In genomic region chr2:70142590-70143313, GRCh38 we compare ENCODE assay signal across 8 cellular contexts. TPM values are rescaled to one million over a fixed set of nuclear protein-coding genes. Genes with fewer than 3 reads are reported as not detected.
DNase-seq lines count a peak whose midpoint lies in the region; ATAC-seq and TF ChIP-seq lines count a peak whose summit lies in the region.

No MANE protein-coding gene starts in this region.

- H3K4me1 Mint-ChIP-seq in activated CD4-positive, alpha-beta memory T cell treated with anti-CD3 and anti-CD28 coated beads, Interleukin-2, amount 10 ng/mL, durations not matched to agents 7 days and 5 days = peaks cover 71% of the 10 kb centered on the region

- H3K36me3 ChIP-seq in lung (ENCODE audit: control insufficient read depth in 2 of 2, insufficient read depth in 2 of 2, low read length in 2 of 2) = no peaks in the 10 kb centered on the region

- peak overlapping the region; percentile 97 for H3K27ac Mint-ChIP-seq in activated CD4-positive, alpha-beta memory T cell treated with anti-CD3 and anti-CD28 coated beads, Interleukin-2, amount 10 ng/mL, durations not matched to agents 7 days and 5 days

- H3K27ac ChIP-seq in HL-60 (replicated peaks) (peak overlapping the region; percentile 94), lung (ENCODE audit: low read depth in 1 of 2, low read length in 1 of 2) (peak overlapping the region; percentile 99)

- peak overlapping the region; percentile 80 for H3K4me3 Mint-ChIP-seq in activated CD4-positive, alpha-beta memory T cell treated with anti-CD3 and anti-CD28 coated beads, Interleukin-2, amount 10 ng/mL, durations not matched to agents 7 days and 5 days

- WGBS in lung, 2 donors = 1% methylated on average over 47 to 50 of the region's 50 CpGs

- H3K27me3 Mint-ChIP-seq in activated CD4-positive, alpha-beta memory T cell treated with anti-CD3 and anti-CD28 coated beads, Interleukin-2, amount 10 ng/mL, durations not matched to agents 7 days and 5 days = no peaks in the 10 kb centered on the region

- POLR2A ChIA-PET in activated CD4-positive, alpha-beta memory T cell treated with anti-CD3 and anti-CD28 coated beads, Interleukin-2, amount 10 ng/mL, durations not matched to agents 7 days and 5 days (lab: Charles Lee) = interaction anchor here (0.7 to 23.3 kb wide), 37 partner anchors 9 to 706 kb away, joined by 3 to 856 read pairs (median 7); partner anchors contain the start of genes AAK1, C2orf42, MXD1 and PCBP1

- TF ChIP-seq CTCF in HL-60 (IDR thresholded peaks at IDR 0.05; ENCODE audit: insufficient read depth, low read length) (peak; percentile 66), lung (IDR thresholded peaks at IDR 0.05; ENCODE audit: control extremely low read depth, extremely low read depth) (peak; percentile 99)

- CTCF ChIA-PET in activated CD4-positive, alpha-beta memory T cell treated with anti-CD3 and anti-CD28 coated beads, Interleukin-2, amount 10 ng/mL, durations not matched to agents 7 days and 5 days (lab: Charles Lee) = interaction anchor here (0.7 to 13.1 kb wide), 27 partner anchors 9 to 418 kb away, joined by 3 to 147 read pairs (median 5); partner anchors contain the start of genes C2orf42, MXD1, PCBP1 and SNRPG

- no peaks in the 10 kb centered on the region for H3K9me3 Mint-ChIP-seq in activated CD4-positive, alpha-beta memory T cell treated with anti-CD3 and anti-CD28 coated beads, Interleukin-2, amount 10 ng/mL, durations not matched to agents 7 days and 5 days

- peak overlapping the region; percentile 44 for H3K4me3 ChIP-seq in HL-60 (replicated peaks; ENCODE audit: insufficient read depth, low read length)
- H3K4me3 ChIP-seq in lung = no peak overlapping the region

- peaks cover 6 to 8% of the 10 kb centered on the region in 2 donors for H3K4me1 ChIP-seq in lung (ENCODE audit: control insufficient read depth in 2 of 2, insufficient read depth in 2 of 2, low read length in 2 of 2)

- peak; percentile 55 for ATAC-seq in GM19463 (IDR thresholded peaks at IDR 0.05; ENCODE audit: unreplicated experiment)
- no peak for ATAC-seq in lung (ENCODE audit: insufficient read depth, low FRiP score)

- H3K27me3 ChIP-seq in HL-60 (ENCODE audit: insufficient read depth, poor library complexity, severe bottlenecking) (no peaks in the 10 kb centered on the region), lung (ENCODE audit: control insufficient read depth, insufficient read depth) (no peaks in the 10 kb centered on the region)

- no peaks in the 10 kb centered on the region for H3K9me3 ChIP-seq in lung (ENCODE audit: control insufficient read depth in 2 of 2, insufficient read depth in 1 of 2, low read length in 1 of 2)

- peaks cover under 1% of the 10 kb centered on the region for H3K36me3 Mint-ChIP-seq in activated CD4-positive, alpha-beta memory T cell treated with anti-CD3 and anti-CD28 coated beads, Interleukin-2, amount 10 ng/mL, durations not matched to agents 7 days and 5 days (ENCODE audit: low read depth)

- DNase-seq in COLO668 (lab: John Stamatoyannopoulos, UW; ENCODE audit: unreplicated experiment) (peak; percentile 100), HL-60 (ENCODE audit: low read depth in 1 of 2, low spot score in 1 of 2) (peak; percentile 99), NCI-H82 treated with DMSO at 0.1 percent for 48 hours (lab: John Stamatoyannopoulos, UW; ENCODE audit: unreplicated experiment) (peak; percentile 99), ecto neural progenitor cell (ENCODE audit: low spot score) (peak; percentile 100), lung (ENCODE audit: low spot score) (peak; percentile 99)
- DNase-seq in activated CD4-positive, alpha-beta memory T cell treated with anti-CD3 and anti-CD28 coated beads, Interleukin-2, amount 10 ng/mL, durations not matched to agents 7 days and 5 days = peak; percentile 100
- DNase-seq in stimulated activated CD4-positive, alpha-beta T cell treated with anti-CD3 and anti-CD28 coated beads, TNF-alpha, amount 100 ng/mL, for 24 hours (ENCODE audit: low read depth in 3 of 3) = peak; percentile 99 to 100 (median 99)

RNA-seq across cellular contexts. Expression of gene C2orf42, which starts 48.1 kb away (rescaled TPM):
- 10 to 100 TPM; 28.8 to 32.2 TPM for total RNA-seq in activated CD4-positive, alpha-beta memory T cell treated with anti-CD3 and anti-CD28 coated beads, Interleukin-2, amount 10 ng/mL, durations not matched to agents 7 days and 5 days
- 10 to 100 TPM; 11.5 to 15.0 TPM for total RNA-seq in lung
- polyA plus RNA-seq in lung = 1 to 10 TPM; 4.3 to 7.1 TPM

RNA-seq across cellular contexts. Expression of gene PCBP1, which starts 55.5 kb away (rescaled TPM):
- total RNA-seq in activated CD4-positive, alpha-beta memory T cell treated with anti-CD3 and anti-CD28 coated beads, Interleukin-2, amount 10 ng/mL, durations not matched to agents 7 days and 5 days = 100 to 1,000 TPM; 475 to 483 TPM
- 100 to 1,000 TPM; 134 to 326 TPM for total RNA-seq in lung
- polyA plus RNA-seq in lung = 100 to 1,000 TPM; 268 to 453 TPM
